Comparison of ENCODE assay signal across 26 cellular contexts in genomic region chr3:54324069-54324468, GRCh38.
"Had no signal": no experiment of that assay in that cellular context is flagged by ENCODE, and none has a peak within 500 bp of the region (broad histone marks: within the 10 kb centered on the region; RNA-seq: fewer than 3 reads in every experiment).

No MANE protein-coding gene starts in this region.

- DNase-seq: activated CD4-positive, alpha-beta memory T cell treated with anti-CD3 and anti-CD28 coated beads for 36 hours; activated CD4-positive, alpha-beta T cell treated with anti-CD3 and anti-CD28 coated beads for 36 hours; activated CD4-positive, alpha-beta T cell treated with anti-CD3 and anti-CD28 coated beads, Interleukin-2, amount 10 ng/mL, durations not matched to agents 24 days and 14 days; activated CD4-positive, CD25-positive, alpha-beta regulatory T cell; activated CD4-positive, CD25-positive, alpha-beta regulatory T cell treated with anti-CD3 and anti-CD28 coated beads, Interleukin-2, amount 50 U/mL, for 72 hours; activated CD8-positive, alpha-beta memory T cell treated with anti-CD3 and anti-CD28 coated beads, Interleukin-2, amount 50 U/mL, for 48 hours; activated gamma-delta T cell; activated naive CD4-positive, alpha-beta T cell; activated naive CD4-positive, alpha-beta T cell treated with anti-CD3 and anti-CD28 coated beads, Interleukin-2, amount 10 ng/mL, durations not matched to agents 7 days and 5 days; activated naive CD8-positive, alpha-beta T cell treated with anti-CD3 and anti-CD28 coated beads, Interleukin-2, amount 10 ng/mL, durations not matched to agents 7 days and 5 days; activated T-cell treated with anti-CD3 and anti-CD28 coated beads for 4 hours; activated T-cell treated with anti-CD3 and anti-CD28 coated beads, Interleukin-2, amount 50 U/mL, for 24 hours; activated T-cell treated with anti-CD3 and anti-CD28 coated beads, Interleukin-2, amount 50 U/mL, for 72 hours; central memory CD4-positive, alpha-beta T cell; cerebellar nuclear complex; colonic mucosa; effector CD8-positive, alpha-beta T cell; esophagus squamous epithelium; foreskin melanocyte; heart right ventricle; T-helper 9 cell had no signal

- H3K4me3 ChIP-seq: ascending aorta, breast epithelium, cardiac muscle cell, colonic mucosa, esophagus squamous epithelium, gastroesophageal sphincter, heart right ventricle had no signal

- H3K27me3 ChIP-seq: ascending aorta, breast epithelium, cardiac muscle cell, colonic mucosa, esophagus squamous epithelium, gastroesophageal sphincter, heart right ventricle had no signal

- H3K4me1 ChIP-seq: ascending aorta, breast epithelium, gastroesophageal sphincter, heart right ventricle had no signal

- H3K9me3 ChIP-seq: ascending aorta, breast epithelium, colonic mucosa, esophagus squamous epithelium, gastroesophageal sphincter, heart right ventricle had no signal

- H3K27ac ChIP-seq: ascending aorta, breast epithelium, cardiac muscle cell, colonic mucosa, epithelial cell of prostate, esophagus squamous epithelium, gastroesophageal sphincter, heart right ventricle had no signal

- H3K36me3 ChIP-seq: ascending aorta, breast epithelium, cardiac muscle cell, colonic mucosa, esophagus squamous epithelium, gastroesophageal sphincter, heart right ventricle had no signal
